In the genomic region with DNA sequence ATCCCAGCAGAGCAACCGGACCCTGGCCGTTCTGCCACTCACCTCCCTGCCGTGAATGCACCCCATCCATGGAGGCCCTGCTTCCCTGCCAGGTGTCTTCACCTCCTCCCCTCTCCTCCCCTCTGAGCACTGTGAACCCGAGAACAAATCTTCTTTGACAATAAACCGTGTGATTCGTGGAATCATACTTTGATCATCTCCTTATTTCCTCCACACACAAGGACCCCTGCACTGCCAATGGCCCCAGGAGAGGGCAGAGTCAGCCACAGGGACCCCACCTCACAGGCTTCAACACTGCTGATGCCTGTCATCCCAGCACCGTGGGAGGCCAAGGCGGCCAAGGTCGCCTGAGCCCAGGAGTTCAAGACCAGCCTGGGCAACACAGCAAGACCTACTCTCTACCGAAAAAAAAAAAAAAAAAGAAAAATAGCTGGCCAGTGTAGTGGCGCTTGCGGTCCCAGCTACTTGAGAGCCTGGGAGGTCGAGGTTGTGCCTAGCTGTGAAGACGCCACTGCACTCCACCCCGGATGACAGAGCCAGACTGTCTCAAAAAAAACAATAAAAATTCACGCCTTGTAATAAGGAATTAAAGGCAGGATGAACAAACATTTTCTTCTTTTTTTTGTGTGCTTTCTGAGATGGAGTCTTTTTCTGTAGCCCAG, we compare ENCODE assay signal across 12 cellular contexts. TPM values are rescaled to one million over a fixed set of nuclear protein-coding genes. Genes with fewer than 3 reads are reported as not detected.
DNase-seq lines count a peak whose midpoint lies in the region; ATAC-seq lines count a peak whose summit lies in the region.
"Had no signal": no experiment of that assay in that cellular context is flagged by ENCODE, and none has a peak within 500 bp of the region (broad histone marks: within the 10 kb centered on the region; RNA-seq: fewer than 3 reads in every experiment).

No MANE protein-coding gene starts in this region.

- H3K4me3 ChIP-seq in iPS-15b (ENCODE audit: low read depth, low read length) (peak overlapping the region; percentile 58), thymus (ENCODE audit: low read length) (peak overlapping the region; percentile 72)

- H3K9me3 Mint-ChIP-seq in activated naive CD4-positive, alpha-beta T cell treated with anti-CD3 and anti-CD28 coated beads, Interleukin-2, amount 50 U/mL, for 24 hours, result no peaks in the 10 kb centered on the region
- no peaks in the 10 kb centered on the region for H3K9me3 Mint-ChIP-seq in activated CD4-positive, alpha-beta memory T cell treated with anti-CD3 and anti-CD28 coated beads for 36 hours

- H3K4me1 Mint-ChIP-seq in activated naive CD4-positive, alpha-beta T cell treated with anti-CD3 and anti-CD28 coated beads, Interleukin-2, amount 50 U/mL, for 24 hours, result peaks cover 49% of the 10 kb centered on the region
- peaks cover 50% of the 10 kb centered on the region for H3K4me1 Mint-ChIP-seq in activated CD4-positive, alpha-beta memory T cell treated with anti-CD3 and anti-CD28 coated beads for 36 hours (ENCODE audit: low read depth)

- intact Hi-C loops in activated CD4-positive, alpha-beta memory T cell treated with anti-CD3 and anti-CD28 coated beads for 36 hours (cut with micrococcal nuclease), result loop anchor here (2.0 kb wide), 2 partner anchors 151 to 207 kb away; a partner anchor contains a TSS

- WGBS in thymus, result 78% methylated on average over 16 of the region's 16 CpGs

- no peaks in the 10 kb centered on the region for H3K36me3 Mint-ChIP-seq in activated naive CD4-positive, alpha-beta T cell treated with anti-CD3 and anti-CD28 coated beads, Interleukin-2, amount 50 U/mL, for 24 hours
- peaks cover 17% of the 10 kb centered on the region for H3K36me3 Mint-ChIP-seq in activated CD4-positive, alpha-beta memory T cell treated with anti-CD3 and anti-CD28 coated beads for 36 hours

- DNase-seq in activated naive CD4-positive, alpha-beta T cell treated with Interleukin-2 at 50 U/mL for 16 hours, result no peak
- DNase-seq in activated CD4-positive, alpha-beta memory T cell treated with anti-CD3 and anti-CD28 coated beads for 36 hours, result no peak
- no peak for DNase-seq in NCI-H748 treated with DMSO at 0.1 percent for 48 hours (lab: John Stamatoyannopoulos, UW)
- DNase-seq: activated CD4-positive, alpha-beta T cell treated with anti-CD3 and anti-CD28 coated beads, Interleukin-2, amount 50 U/mL, for 4 hours; foreskin melanocyte; NCI-H146; stimulated activated CD4-positive, alpha-beta T cell treated with anti-CD3 and anti-CD28 coated beads, Interleukin-2, amount 100 ng/mL, for 24 hours had no signal

- no peaks in the 10 kb centered on the region for H3K27me3 ChIP-seq in iPS-15b (ENCODE audit: control insufficient read depth, insufficient read depth, low read length)
- no peaks in the 10 kb centered on the region for H3K27me3 ChIP-seq in thymus (ENCODE audit: control insufficient read depth, insufficient read depth)

- peaks cover 2% of the 10 kb centered on the region for H3K4me1 ChIP-seq in iPS-15b (ENCODE audit: control insufficient read depth, insufficient read depth, low read length)
- peaks cover 21% of the 10 kb centered on the region for H3K4me1 ChIP-seq in thymus (ENCODE audit: control insufficient read depth, insufficient read depth, low read length)

- CTCF ChIA-PET in activated CD4-positive, alpha-beta memory T cell treated with anti-CD3 and anti-CD28 coated beads for 36 hours (lab: Charles Lee), result no interaction called here

- no peak overlapping the region for H3K27ac Mint-ChIP-seq in activated naive CD4-positive, alpha-beta T cell treated with anti-CD3 and anti-CD28 coated beads, Interleukin-2, amount 50 U/mL, for 24 hours
- H3K27ac Mint-ChIP-seq in activated CD4-positive, alpha-beta memory T cell treated with anti-CD3 and anti-CD28 coated beads for 36 hours, result peak overlapping the region; percentile 74

- H3K36me3 ChIP-seq in iPS-15b (ENCODE audit: control insufficient read depth, insufficient read depth, low read length) (peaks cover 18% of the 10 kb centered on the region), thymus (ENCODE audit: control insufficient read depth, insufficient read depth) (peaks cover 11% of the 10 kb centered on the region)

- peak overlapping the region; percentile 96 for H3K4me3 Mint-ChIP-seq in activated naive CD4-positive, alpha-beta T cell treated with anti-CD3 and anti-CD28 coated beads, Interleukin-2, amount 50 U/mL, for 24 hours
- H3K4me3 Mint-ChIP-seq in activated CD4-positive, alpha-beta memory T cell treated with anti-CD3 and anti-CD28 coated beads for 36 hours, result peak overlapping the region; percentile 86

- H3K9me3 ChIP-seq in iPS-15b (ENCODE audit: control insufficient read depth, insufficient read depth, low read length) (no peaks in the 10 kb centered on the region), thymus (ENCODE audit: control insufficient read depth) (no peaks in the 10 kb centered on the region)

- H3K27me3 Mint-ChIP-seq in activated naive CD4-positive, alpha-beta T cell treated with anti-CD3 and anti-CD28 coated beads, Interleukin-2, amount 50 U/mL, for 24 hours, result no peaks in the 10 kb centered on the region
- peaks cover 2% of the 10 kb centered on the region for H3K27me3 Mint-ChIP-seq in activated CD4-positive, alpha-beta memory T cell treated with anti-CD3 and anti-CD28 coated beads for 36 hours

- no peak overlapping the region for H3K27ac ChIP-seq in thymus (ENCODE audit: low read depth)

- ATAC-seq in GM19397 (IDR thresholded peaks at IDR 0.05; ENCODE audit: unreplicated experiment), result no peak
- ATAC-seq in HG03571 (IDR thresholded peaks at IDR 0.05; ENCODE audit: unreplicated experiment), result no peak

- POLR2A ChIA-PET in activated CD4-positive, alpha-beta memory T cell treated with anti-CD3 and anti-CD28 coated beads for 36 hours (lab: Charles Lee), result interaction anchor here (1.3 kb wide), 1 partner anchor 16 kb away, joined by 3 read pairs; no protein-coding TSS in a partner anchor

- no peak overlapping the region for H3K9ac ChIP-seq in iPS-15b (ENCODE audit: low read depth, low read length)

RNA-seq across cellular contexts. Expression of a gene that starts 1.1 kb away (rescaled TPM):
- total RNA-seq in activated CD4-positive, alpha-beta memory T cell treated with anti-CD3 and anti-CD28 coated beads for 36 hours, result 10 to 100 TPM; 41.9 to 48.5 TPM
- polyA plus RNA-seq in thymus, result 4.4 TPM

RNA-seq across cellular contexts. Expression of a gene that starts 1.4 kb away (rescaled TPM):
- total RNA-seq in activated CD4-positive, alpha-beta memory T cell treated with anti-CD3 and anti-CD28 coated beads for 36 hours, result 10 to 100 TPM; 14.9 to 15.9 TPM
- 38.9 TPM for polyA plus RNA-seq in thymus
